ENCODE assay signal across 1 cellular context in genomic region chr19:49118565-49119410, GRCh38.
TF ChIP-seq lines count a peak whose summit lies in the region.

Gene C19orf73, minus strand, starts transcription at chr19:49119143. Its CDS starts 121 bp downstream, at chr19:49119022.

TF ChIP-seq in HepG2, 621 proteins besides CTCF, POLR2A, EP300 and RAD21 (continued from another document and continues in another):
- TF ChIP-seq GPBP1L1 (CRISPR knock-in tag; IDR thresholded peaks at IDR 0.05) (no peak), ZHX1 (CRISPR knock-in tag; IDR thresholded peaks at IDR 0.05; ENCODE audit: low read depth) (peak; percentile 89), SIN3B (IDR thresholded peaks at IDR 0.05; ENCODE audit: low read length) (no peak), ZNF598 (CRISPR knock-in tag; IDR thresholded peaks at IDR 0.05; ENCODE audit: borderline replicate concordance) (no peak), PLRG1 (conservative IDR thresholded peaks at IDR 0.05) (no peak), ETV6 (CRISPR knock-in tag; conservative IDR thresholded peaks at IDR 0.05) (no peak), SMAD3 (CRISPR knock-in tag; IDR thresholded peaks at IDR 0.05) (no peak), KDM1A (CRISPR knock-in tag; IDR thresholded peaks at IDR 0.05) (no peak), U2AF1 (optimal IDR thresholded peaks at IDR 0.05; ENCODE audit: low read depth, low read length) (no peak), NCOR1 (IDR thresholded peaks at IDR 0.05; ENCODE audit: borderline replicate concordance, low read length) (no peak), MIER3 (CRISPR knock-in tag; IDR thresholded peaks at IDR 0.05; ENCODE audit: borderline replicate concordance) (no peak), BCL3 (CRISPR knock-in tag; IDR thresholded peaks at IDR 0.05) (peak; percentile 75; the same call in 1 of the 2 replicates), NCOA5 (CRISPR knock-in tag; IDR thresholded peaks at IDR 0.05) (no peak), RFX5 (IDR thresholded peaks at IDR 0.05; ENCODE audit: low read depth, low read length) (no peak), TCF7L2 (IDR thresholded peaks at IDR 0.05; ENCODE audit: low read depth, low read length) (no peak), ZSCAN12 (CRISPR knock-in tag; IDR thresholded peaks at IDR 0.05) (no peak), SMARCC2 (IDR thresholded peaks at IDR 0.05) (no peak), PHF21A (CRISPR knock-in tag; IDR thresholded peaks at IDR 0.05) (no peak), ZNF280D (CRISPR knock-in tag; IDR thresholded peaks at IDR 0.05) (peak; percentile 65; the same call in 1 of the 2 replicates), GZF1 (CRISPR knock-in tag; IDR thresholded peaks at IDR 0.05) (no peak), ELK4 (CRISPR knock-in tag; IDR thresholded peaks at IDR 0.05; ENCODE audit: borderline replicate concordance) (no peak), ZNF776 (CRISPR knock-in tag; IDR thresholded peaks at IDR 0.05) (peak; percentile 78; the same call in 1 of the 2 replicates), EEA1 (CRISPR knock-in tag; IDR thresholded peaks at IDR 0.05; ENCODE audit: borderline replicate concordance) (peak; percentile 93; the same call in 1 of the 2 replicates), ZFP36L1 (CRISPR knock-in tag; IDR thresholded peaks at IDR 0.05) (peak; percentile 84; the same call in 1 of the 2 replicates), PPARG (CRISPR knock-in tag; conservative IDR thresholded peaks at IDR 0.05) (peak; percentile 49; the same call in 1 of the 2 replicates), FLYWCH1 (CRISPR knock-in tag; IDR thresholded peaks at IDR 0.05) (no peak), DPF2 (CRISPR knock-in tag; IDR thresholded peaks at IDR 0.05; ENCODE audit: borderline replicate concordance, low read depth) (no peak), ZNF572 (CRISPR knock-in tag; IDR thresholded peaks at IDR 0.05) (no peak), REXO4 (CRISPR knock-in tag; IDR thresholded peaks at IDR 0.05; ENCODE audit: borderline replicate concordance) (no peak), PBX3 (CRISPR knock-in tag; IDR thresholded peaks at IDR 0.05; ENCODE audit: borderline replicate concordance) (no peak), BRF2 (CRISPR knock-in tag; IDR thresholded peaks at IDR 0.05) (no peak), ZFP1 (CRISPR knock-in tag; IDR thresholded peaks at IDR 0.05) (no peak), ZNF264 (CRISPR knock-in tag; IDR thresholded peaks at IDR 0.05) (no peak), MTF2 (CRISPR knock-in tag; IDR thresholded peaks at IDR 0.05; ENCODE audit: borderline replicate concordance) (no peak), ZNF7 (CRISPR knock-in tag; IDR thresholded peaks at IDR 0.05) (no peak), KLF13 (CRISPR knock-in tag; IDR thresholded peaks at IDR 0.05) (peak; percentile 68; the same call in 1 of the 2 replicates), ZBTB10 (CRISPR knock-in tag; IDR thresholded peaks at IDR 0.05; ENCODE audit: borderline replicate concordance) (peak; percentile 41; the same call in 1 of the 2 replicates), NR0B2 (CRISPR knock-in tag; IDR thresholded peaks at IDR 0.05) (no peak), ZMYM4 (CRISPR knock-in tag; IDR thresholded peaks at IDR 0.05) (no peak), SP1 (IDR thresholded peaks at IDR 0.05) (no peak), SP1 (CRISPR knock-in tag; IDR thresholded peaks at IDR 0.05) (peak; percentile 62), ATF7 (IDR thresholded peaks at IDR 0.05) (peak; percentile 83), ATF7 (CRISPR knock-in tag; IDR thresholded peaks at IDR 0.05) (peak; percentile 98), ZIK1 (CRISPR knock-in tag; IDR thresholded peaks at IDR 0.05; ENCODE audit: borderline replicate concordance, low read depth) (no peak), ZNF337 (CRISPR knock-in tag; IDR thresholded peaks at IDR 0.05; ENCODE audit: borderline replicate concordance, low read depth) (no peak), ZNF879 (CRISPR knock-in tag; IDR thresholded peaks at IDR 0.05) (0 out of 2 replicates have a peak, but pooled peaks have one; percentile 55), JDP2 (CRISPR knock-in tag; IDR thresholded peaks at IDR 0.05; ENCODE audit: borderline replicate concordance) (no peak), PAF1 (CRISPR knock-in tag; IDR thresholded peaks at IDR 0.05) (no peak), ZNF496 (CRISPR knock-in tag; IDR thresholded peaks at IDR 0.05; ENCODE audit: insufficient replicate concordance) (no peak), ZNF414 (CRISPR knock-in tag; IDR thresholded peaks at IDR 0.05) (no peak), ATF4 (CRISPR knock-in tag; IDR thresholded peaks at IDR 0.05) (peak in 1 of 2 experiments; percentile 65; a peak in 1 of 4 replicates)
